ENCODE assay signal across 8 cellular contexts in the genomic region with DNA sequence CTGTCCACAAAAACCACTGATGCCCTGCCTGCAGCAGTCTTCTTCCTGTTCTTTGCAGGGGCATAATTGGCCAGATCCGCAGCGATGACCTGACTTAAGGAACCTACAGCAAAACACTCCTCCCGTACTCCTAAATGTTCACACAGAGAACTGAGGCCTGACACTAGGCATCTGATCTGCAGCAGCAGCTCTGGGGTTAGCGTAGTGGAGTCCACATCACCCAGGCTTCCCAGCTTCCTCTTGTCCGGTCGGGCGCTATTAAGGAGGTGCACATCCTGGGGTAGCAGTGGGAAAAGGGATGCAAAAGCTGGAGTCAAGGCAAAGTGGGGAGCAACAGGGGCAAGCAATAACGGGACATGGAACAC. TPM values are rescaled to one million over a fixed set of nuclear protein-coding genes. Genes with fewer than 3 reads are reported as not detected.
DNase-seq lines count a peak whose midpoint lies in the region; ATAC-seq and TF ChIP-seq lines count a peak whose summit lies in the region.

No MANE protein-coding gene starts in this region.

- H3K9me3 Mint-ChIP-seq in CD14-positive monocyte, result peaks cover 0 to 2% (median 0%) of the 10 kb centered on the region in 7 donors

- in situ Hi-C loops in KBM-7 (cut with MboI; ENCODE audit: low pct_unique_long_range_greater_than_20kb, low sequenced_read_pairs), result no loop called here

- intact Hi-C loops in CD14-positive monocyte (cut with micrococcal nuclease), result loop anchor here in 1 of 2 donors (5.0 kb wide), 1 partner anchor 1523 kb away; the partner anchor contains the start of gene DCUN1D4

- H3K14ac ChIP-seq in trophoblast cell (ENCODE audit: low read length), result no peak overlapping the region

- ATAC-seq in GM21360 (IDR thresholded peaks at IDR 0.05; ENCODE audit: unreplicated experiment), result peak; percentile 11

- DNase-seq in CD14-positive monocyte (ENCODE audit: low spot score) (no peak), KBM-7 (peak; percentile 61), germinal center (ENCODE audit: low spot score) (peak; percentile 30), trophoblast cell (no peak), activated gamma-delta T cell (lab: John Stamatoyannopoulos, UW) (no peak), mucosa of gallbladder (ENCODE audit: low spot score) (no peak)

- TF ChIP-seq CTCF in CD14-positive monocyte (IDR thresholded peaks at IDR 0.05), result no peak
- TF ChIP-seq CTCF in WI38 (IDR thresholded peaks at IDR 0.05; ENCODE audit: low read depth, low read length), result no peak

- peak overlapping the region; percentile 11 for H4K12ac ChIP-seq in trophoblast cell (ENCODE audit: low read depth, low read length)

- H2BK12ac ChIP-seq in trophoblast cell (ENCODE audit: low read length), result no peak overlapping the region

- H3K4me3 ChIP-seq in WI38 (ENCODE audit: low read depth, low read length) (peak overlapping the region; percentile 97), trophoblast cell (ENCODE audit: low read depth, low read length) (peak overlapping the region; percentile 85)

- H3K36me3 ChIP-seq in trophoblast cell (ENCODE audit: control insufficient read depth in 1 of 2, insufficient read depth in 2 of 2, low read length in 2 of 2), result no peaks in the 10 kb centered on the region

- H3K27me3 ChIP-seq in trophoblast cell (ENCODE audit: insufficient read depth, low read length), result no peaks in the 10 kb centered on the region

- no peak overlapping the region for H2BK120ac ChIP-seq in trophoblast cell (ENCODE audit: insufficient read depth, low read length, poor library complexity)

- peaks cover 3 to 8% of the 10 kb centered on the region in 2 donors for H3K36me3 Mint-ChIP-seq in CD14-positive monocyte

- no peak overlapping the region for H3K27ac ChIP-seq in trophoblast cell (ENCODE audit: low read depth, low read length)

- H2BK5ac ChIP-seq in trophoblast cell (ENCODE audit: low read depth, low read length, poor library complexity), result no peak overlapping the region

- H3K79me1 ChIP-seq in trophoblast cell (ENCODE audit: low read length), result no peaks in the 10 kb centered on the region

- H3K4me2 ChIP-seq in trophoblast cell (ENCODE audit: low read length), result peak overlapping the region; percentile 89

- no peak overlapping the region for H3K4ac ChIP-seq in trophoblast cell (ENCODE audit: low read depth, low read length)

- WGBS in trophoblast cell (ENCODE audit: extremely low coverage, insufficient coverage, insufficient read length), result no CpG with 5 or more reads among the region's 8 CpGs

- H3K27ac Mint-ChIP-seq in CD14-positive monocyte, result peak overlapping the region; percentile 69 to 95 (median 92)

- no peaks in the 10 kb centered on the region for H3K9me3 ChIP-seq in trophoblast cell (ENCODE audit: insufficient read depth, low read depth, low read length)

- H3K4me1 ChIP-seq in trophoblast cell (ENCODE audit: control insufficient read depth in 1 of 2, insufficient read depth in 2 of 2, low read length in 2 of 2), result peaks cover 0 to 2% of the 10 kb centered on the region in 2 experiments

- no peak overlapping the region for H4K91ac ChIP-seq in trophoblast cell (ENCODE audit: low read depth, low read length)

- H2AFZ ChIP-seq in trophoblast cell (ENCODE audit: insufficient read depth, low read length, poor library complexity), result peak overlapping the region; percentile 82

- H3K4me1 Mint-ChIP-seq in CD14-positive monocyte, result peaks cover 43% of the 10 kb centered on the region

- peak overlapping the region; percentile 55 for H3K9ac ChIP-seq in trophoblast cell (ENCODE audit: low read length)

- H4K8ac ChIP-seq in trophoblast cell (ENCODE audit: low read depth, low read length), result peak overlapping the region; percentile 55

- peak overlapping the region; percentile 90 to 97 for H3K4me3 Mint-ChIP-seq in CD14-positive monocyte

- H2AK5ac ChIP-seq in trophoblast cell (ENCODE audit: low read length), result no peak overlapping the region

- no peak overlapping the region for H3K18ac ChIP-seq in trophoblast cell (ENCODE audit: low read length)

- H3K23ac ChIP-seq in trophoblast cell (ENCODE audit: low read length), result no peak overlapping the region

- peaks cover 4 to 12% (median 6%) of the 10 kb centered on the region in 3 donors for H3K27me3 Mint-ChIP-seq in CD14-positive monocyte (ENCODE audit: low read depth in 3 of 3)

- H3K79me2 ChIP-seq in trophoblast cell (ENCODE audit: control insufficient read depth, insufficient read depth, low read length, poor library complexity), result no peaks in the 10 kb centered on the region

RNA-seq across cellular contexts. Expression of gene SCFD2, which starts 0.8 kb away (rescaled TPM):
- polyA plus RNA-seq in CD14-positive monocyte, result 1 to 10 TPM; 5.4 to 9.4 TPM
- 5.4 and 5.8 TPM in 2 replicates for polyA plus RNA-seq in trophoblast cell (2013)
- total RNA-seq in mucosa of gallbladder, result 15.8 TPM

RNA-seq across cellular contexts. Expression of gene FIP1L1, which starts 12.3 kb away (rescaled TPM):
- 10 to 100 TPM; 25.4 to 36.9 TPM for polyA plus RNA-seq in CD14-positive monocyte
- 170 and 177 TPM in 2 replicates for polyA plus RNA-seq in trophoblast cell (2013)
- 43.3 TPM for total RNA-seq in mucosa of gallbladder

Comparison
In these comparisons a context has a peak if more than half of its experiments do, and no peak if none do; other contexts are left out.
1. DNase-seq: peak in KBM-7 (single experiment) and germinal center (single experiment); none in CD14-positive monocyte (single experiment), trophoblast cell (0 of 2), activated gamma-delta T cell (single experiment) and mucosa of gallbladder (single experiment).